In genomic region chr11:76196849-76197248, GRCh38 we compare ENCODE assay signal across 27 cellular contexts. TPM values are rescaled to one million over a fixed set of nuclear protein-coding genes. Genes with fewer than 3 reads are reported as not detected.
"Had no signal": no experiment of that assay in that cellular context is flagged by ENCODE, and none has a peak within 500 bp of the region (broad histone marks: within the 10 kb centered on the region; RNA-seq: fewer than 3 reads in every experiment).

No MANE protein-coding gene starts in this region.

- H3K27ac ChIP-seq: coronary artery, dorsolateral prefrontal cortex, epithelial cell of prostate, esophagus squamous epithelium, gastrocnemius medialis, heart right ventricle, left lung, lower lobe of right lung had no signal

- H3K9me3 ChIP-seq: esophagus squamous epithelium, gastrocnemius medialis, heart right ventricle, left lung, lower lobe of right lung, mucosa of descending colon had no signal

- FAIRE-seq: colon, islet of Langerhans, keratinocyte had no signal

- H3K27me3 ChIP-seq: dorsolateral prefrontal cortex, esophagus squamous epithelium, gastrocnemius medialis, heart right ventricle, left lung had no signal

- H3K9me3 Mint-ChIP-seq: mesothelial cell of epicardium had no signal

- H3K27ac Mint-ChIP-seq: mesothelial cell of epicardium had no signal

- H3K4me3 Mint-ChIP-seq: mesothelial cell of epicardium had no signal

- H3K4me3 ChIP-seq: coronary artery, dorsolateral prefrontal cortex, esophagus squamous epithelium, gastrocnemius medialis, heart right ventricle, left lung, lower lobe of right lung, mucosa of descending colon had no signal

- H3K36me3 ChIP-seq: esophagus squamous epithelium, left lung, lower lobe of right lung had no signal

- ATAC-seq: esophagus mucosa, gastrocnemius medialis, heart right ventricle, left cardiac atrium, left lung, left ventricle myocardium superior, lower lobe of right lung, mucosa of descending colon had no signal

- DNase-seq: dermis blood vessel endothelial cell; dorsolateral prefrontal cortex; effector CD4-positive, alpha-beta T cell; effector memory CD4-positive, alpha-beta T cell; erythroblast; esophagus squamous epithelium; foreskin fibroblast; foreskin melanocyte; gastrocnemius medialis; glutamatergic neuron; head of caudate nucleus; heart right ventricle; hippocampal formation; left cardiac atrium; left lung; left ventricle myocardium superior; lower lobe of right lung; mesenchymal stem cell had no signal

- H3K4me1 ChIP-seq: esophagus squamous epithelium, gastrocnemius medialis, heart right ventricle, left lung, lower lobe of right lung had no signal

RNA-seq across cellular contexts. Expression of gene WNT11, which starts 9.5 kb away (rescaled TPM):
- total RNA-seq: dermis blood vessel endothelial cell, glomerular endothelial cell had no signal
- polyA plus RNA-seq: keratinocyte had no signal
